In the genomic region with DNA sequence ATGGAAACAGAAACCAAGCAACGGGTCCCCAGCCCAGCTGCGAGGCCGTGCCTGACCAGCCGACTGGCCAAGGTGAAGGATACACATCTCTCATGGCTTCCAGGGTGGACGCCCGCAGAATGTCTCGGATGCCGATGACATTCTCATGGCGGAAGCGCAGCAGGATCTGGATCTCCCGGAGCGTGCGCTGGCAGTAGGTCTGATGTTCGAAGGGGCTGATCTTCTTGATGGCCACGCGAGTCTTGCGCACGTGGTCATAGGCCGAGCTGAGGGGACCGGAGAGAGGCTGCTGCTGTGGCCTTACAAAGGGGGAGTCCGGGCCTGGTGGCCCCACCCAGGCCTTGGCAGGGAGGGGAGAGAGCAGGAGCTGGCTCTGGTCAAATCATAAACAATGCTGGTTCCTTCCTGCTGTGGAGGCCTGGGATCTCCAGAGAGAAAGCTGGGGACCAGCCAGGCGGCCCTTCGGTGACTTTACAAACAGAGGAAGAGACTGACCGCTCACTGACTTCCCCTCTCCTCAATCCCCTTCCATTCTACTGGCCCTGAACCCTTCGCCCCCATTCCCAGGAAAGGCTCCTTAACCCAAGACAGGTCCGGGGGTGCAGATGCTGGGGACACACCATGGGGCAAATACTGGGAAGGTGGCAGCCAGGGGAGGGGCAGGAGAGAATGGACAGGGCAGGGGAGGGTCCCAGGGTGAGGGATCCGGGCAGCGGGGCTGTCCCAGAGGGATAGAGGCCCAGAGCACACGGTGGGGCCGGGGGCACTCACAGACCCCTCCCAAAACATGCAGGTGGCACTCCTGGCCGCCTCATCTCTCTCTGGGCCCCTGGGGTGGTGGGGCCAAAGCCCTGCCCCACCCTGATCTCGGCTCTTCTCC, we compare ENCODE assay signal across 1 cellular context.
TF ChIP-seq lines count a peak whose summit lies in the region.

No MANE protein-coding gene starts in this region.

TF ChIP-seq in HepG2, 621 proteins besides CTCF, POLR2A, EP300 and RAD21 (continued from another document and continues in another):
- TF ChIP-seq, protein P1, sequence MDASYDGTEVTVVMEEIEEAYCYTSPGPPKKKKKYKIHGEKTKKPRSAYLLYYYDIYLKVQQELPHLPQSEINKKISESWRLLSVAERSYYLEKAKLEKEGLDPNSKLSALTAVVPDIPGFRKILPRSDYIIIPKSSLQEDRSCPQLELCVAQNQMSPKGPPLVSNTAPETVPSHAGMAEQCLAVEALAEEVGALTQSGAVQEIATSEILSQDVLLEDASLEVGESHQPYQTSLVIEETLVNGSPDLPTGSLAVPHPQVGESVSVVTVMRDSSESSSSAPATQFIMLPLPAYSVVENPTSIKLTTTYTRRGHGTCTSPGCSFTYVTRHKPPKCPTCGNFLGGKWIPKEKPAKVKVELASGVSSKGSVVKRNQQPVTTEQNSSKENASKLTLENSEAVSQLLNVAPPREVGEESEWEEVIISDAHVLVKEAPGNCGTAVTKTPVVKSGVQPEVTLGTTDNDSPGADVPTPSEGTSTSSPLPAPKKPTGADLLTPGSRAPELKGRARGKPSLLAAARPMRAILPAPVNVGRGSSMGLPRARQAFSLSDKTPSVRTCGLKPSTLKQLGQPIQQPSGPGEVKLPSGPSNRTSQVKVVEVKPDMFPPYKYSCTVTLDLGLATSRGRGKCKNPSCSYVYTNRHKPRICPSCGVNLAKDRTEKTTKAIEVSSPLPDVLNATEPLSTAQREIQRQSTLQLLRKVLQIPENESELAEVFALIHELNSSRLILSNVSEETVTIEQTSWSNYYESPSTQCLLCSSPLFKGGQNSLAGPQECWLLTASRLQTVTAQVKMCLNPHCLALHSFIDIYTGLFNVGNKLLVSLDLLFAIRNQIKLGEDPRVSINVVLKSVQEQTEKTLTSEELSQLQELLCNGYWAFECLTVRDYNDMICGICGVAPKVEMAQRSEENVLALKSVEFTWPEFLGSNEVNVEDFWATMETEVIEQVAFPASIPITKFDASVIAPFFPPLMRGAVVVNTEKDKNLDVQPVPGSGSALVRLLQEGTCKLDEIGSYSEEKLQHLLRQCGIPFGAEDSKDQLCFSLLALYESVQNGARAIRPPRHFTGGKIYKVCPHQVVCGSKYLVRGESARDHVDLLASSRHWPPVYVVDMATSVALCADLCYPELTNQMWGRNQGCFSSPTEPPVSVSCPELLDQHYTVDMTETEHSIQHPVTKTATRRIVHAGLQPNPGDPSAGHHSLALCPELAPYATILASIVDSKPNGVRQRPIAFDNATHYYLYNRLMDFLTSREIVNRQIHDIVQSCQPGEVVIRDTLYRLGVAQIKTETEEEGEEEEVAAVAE (CRISPR knock-in tag; IDR thresholded peaks at IDR 0.05; ENCODE audit: borderline replicate concordance): no peak
- TF ChIP-seq, protein P2, sequence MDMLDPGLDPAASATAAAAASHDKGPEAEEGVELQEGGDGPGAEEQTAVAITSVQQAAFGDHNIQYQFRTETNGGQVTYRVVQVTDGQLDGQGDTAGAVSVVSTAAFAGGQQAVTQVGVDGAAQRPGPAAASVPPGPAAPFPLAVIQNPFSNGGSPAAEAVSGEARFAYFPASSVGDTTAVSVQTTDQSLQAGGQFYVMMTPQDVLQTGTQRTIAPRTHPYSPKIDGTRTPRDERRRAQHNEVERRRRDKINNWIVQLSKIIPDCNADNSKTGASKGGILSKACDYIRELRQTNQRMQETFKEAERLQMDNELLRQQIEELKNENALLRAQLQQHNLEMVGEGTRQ (IDR thresholded peaks at IDR 0.05; ENCODE audit: low read depth, low read length): no peak
- TF ChIP-seq, protein P2 (CRISPR knock-in tag; IDR thresholded peaks at IDR 0.05; ENCODE audit: borderline replicate concordance): no peak; the same call in 1 of the 2 replicates
- TF ChIP-seq ZNF296 (CRISPR knock-in tag; conservative IDR thresholded peaks at IDR 0.05): no peak
- no peak for TF ChIP-seq ZNF317 (CRISPR knock-in tag; IDR thresholded peaks at IDR 0.05)
- no peak for TF ChIP-seq FOXA1 (IDR thresholded peaks at IDR 0.05)
- TF ChIP-seq FOXA1 (CRISPR knock-in tag; IDR thresholded peaks at IDR 0.05): no peak
- TF ChIP-seq, protein P3, sequence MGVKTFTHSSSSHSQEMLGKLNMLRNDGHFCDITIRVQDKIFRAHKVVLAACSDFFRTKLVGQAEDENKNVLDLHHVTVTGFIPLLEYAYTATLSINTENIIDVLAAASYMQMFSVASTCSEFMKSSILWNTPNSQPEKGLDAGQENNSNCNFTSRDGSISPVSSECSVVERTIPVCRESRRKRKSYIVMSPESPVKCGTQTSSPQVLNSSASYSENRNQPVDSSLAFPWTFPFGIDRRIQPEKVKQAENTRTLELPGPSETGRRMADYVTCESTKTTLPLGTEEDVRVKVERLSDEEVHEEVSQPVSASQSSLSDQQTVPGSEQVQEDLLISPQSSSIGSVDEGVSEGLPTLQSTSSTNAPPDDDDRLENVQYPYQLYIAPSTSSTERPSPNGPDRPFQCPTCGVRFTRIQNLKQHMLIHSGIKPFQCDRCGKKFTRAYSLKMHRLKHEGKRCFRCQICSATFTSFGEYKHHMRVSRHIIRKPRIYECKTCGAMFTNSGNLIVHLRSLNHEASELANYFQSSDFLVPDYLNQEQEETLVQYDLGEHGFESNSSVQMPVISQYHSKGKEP (CRISPR knock-in tag; IDR thresholded peaks at IDR 0.05): no peak
- no peak for TF ChIP-seq RAD51 (IDR thresholded peaks at IDR 0.05; ENCODE audit: borderline replicate concordance)
- TF ChIP-seq GPN1 (CRISPR knock-in tag; IDR thresholded peaks at IDR 0.05; ENCODE audit: borderline replicate concordance): no peak
- TF ChIP-seq, protein P4, sequence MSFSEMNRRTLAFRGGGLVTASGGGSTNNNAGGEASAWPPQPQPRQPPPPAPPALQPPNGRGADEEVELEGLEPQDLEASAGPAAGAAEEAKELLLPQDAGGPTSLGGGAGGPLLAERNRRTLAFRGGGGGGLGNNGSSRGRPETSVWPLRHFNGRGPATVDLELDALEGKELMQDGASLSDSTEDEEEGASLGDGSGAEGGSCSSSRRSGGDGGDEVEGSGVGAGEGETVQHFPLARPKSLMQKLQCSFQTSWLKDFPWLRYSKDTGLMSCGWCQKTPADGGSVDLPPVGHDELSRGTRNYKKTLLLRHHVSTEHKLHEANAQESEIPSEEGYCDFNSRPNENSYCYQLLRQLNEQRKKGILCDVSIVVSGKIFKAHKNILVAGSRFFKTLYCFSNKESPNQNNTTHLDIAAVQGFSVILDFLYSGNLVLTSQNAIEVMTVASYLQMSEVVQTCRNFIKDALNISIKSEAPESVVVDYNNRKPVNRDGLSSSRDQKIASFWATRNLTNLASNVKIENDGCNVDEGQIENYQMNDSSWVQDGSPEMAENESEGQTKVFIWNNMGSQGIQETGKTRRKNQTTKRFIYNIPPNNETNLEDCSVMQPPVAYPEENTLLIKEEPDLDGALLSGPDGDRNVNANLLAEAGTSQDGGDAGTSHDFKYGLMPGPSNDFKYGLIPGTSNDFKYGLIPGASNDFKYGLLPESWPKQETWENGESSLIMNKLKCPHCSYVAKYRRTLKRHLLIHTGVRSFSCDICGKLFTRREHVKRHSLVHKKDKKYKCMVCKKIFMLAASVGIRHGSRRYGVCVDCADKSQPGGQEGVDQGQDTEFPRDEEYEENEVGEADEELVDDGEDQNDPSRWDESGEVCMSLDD (CRISPR knock-in tag; IDR thresholded peaks at IDR 0.05; ENCODE audit: borderline replicate concordance): no peak
- TF ChIP-seq, protein P5, sequence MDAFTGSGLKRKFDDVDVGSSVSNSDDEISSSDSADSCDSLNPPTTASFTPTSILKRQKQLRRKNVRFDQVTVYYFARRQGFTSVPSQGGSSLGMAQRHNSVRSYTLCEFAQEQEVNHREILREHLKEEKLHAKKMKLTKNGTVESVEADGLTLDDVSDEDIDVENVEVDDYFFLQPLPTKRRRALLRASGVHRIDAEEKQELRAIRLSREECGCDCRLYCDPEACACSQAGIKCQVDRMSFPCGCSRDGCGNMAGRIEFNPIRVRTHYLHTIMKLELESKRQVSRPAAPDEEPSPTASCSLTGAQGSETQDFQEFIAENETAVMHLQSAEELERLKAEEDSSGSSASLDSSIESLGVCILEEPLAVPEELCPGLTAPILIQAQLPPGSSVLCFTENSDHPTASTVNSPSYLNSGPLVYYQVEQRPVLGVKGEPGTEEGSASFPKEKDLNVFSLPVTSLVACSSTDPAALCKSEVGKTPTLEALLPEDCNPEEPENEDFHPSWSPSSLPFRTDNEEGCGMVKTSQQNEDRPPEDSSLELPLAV (CRISPR knock-in tag; conservative IDR thresholded peaks at IDR 0.05; ENCODE audit: low read depth): no peak
- peak; percentile 88; the same call in 1 of the 2 replicates for TF ChIP-seq ZBTB38 (CRISPR knock-in tag; IDR thresholded peaks at IDR 0.05)
- no peak for TF ChIP-seq KLF9 (CRISPR knock-in tag; IDR thresholded peaks at IDR 0.05; ENCODE audit: low read depth)
- TF ChIP-seq, protein P6, sequence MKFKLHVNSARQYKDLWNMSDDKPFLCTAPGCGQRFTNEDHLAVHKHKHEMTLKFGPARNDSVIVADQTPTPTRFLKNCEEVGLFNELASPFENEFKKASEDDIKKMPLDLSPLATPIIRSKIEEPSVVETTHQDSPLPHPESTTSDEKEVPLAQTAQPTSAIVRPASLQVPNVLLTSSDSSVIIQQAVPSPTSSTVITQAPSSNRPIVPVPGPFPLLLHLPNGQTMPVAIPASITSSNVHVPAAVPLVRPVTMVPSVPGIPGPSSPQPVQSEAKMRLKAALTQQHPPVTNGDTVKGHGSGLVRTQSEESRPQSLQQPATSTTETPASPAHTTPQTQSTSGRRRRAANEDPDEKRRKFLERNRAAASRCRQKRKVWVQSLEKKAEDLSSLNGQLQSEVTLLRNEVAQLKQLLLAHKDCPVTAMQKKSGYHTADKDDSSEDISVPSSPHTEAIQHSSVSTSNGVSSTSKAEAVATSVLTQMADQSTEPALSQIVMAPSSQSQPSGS (CRISPR knock-in tag; IDR thresholded peaks at IDR 0.05): no peak
- TF ChIP-seq, protein P7, sequence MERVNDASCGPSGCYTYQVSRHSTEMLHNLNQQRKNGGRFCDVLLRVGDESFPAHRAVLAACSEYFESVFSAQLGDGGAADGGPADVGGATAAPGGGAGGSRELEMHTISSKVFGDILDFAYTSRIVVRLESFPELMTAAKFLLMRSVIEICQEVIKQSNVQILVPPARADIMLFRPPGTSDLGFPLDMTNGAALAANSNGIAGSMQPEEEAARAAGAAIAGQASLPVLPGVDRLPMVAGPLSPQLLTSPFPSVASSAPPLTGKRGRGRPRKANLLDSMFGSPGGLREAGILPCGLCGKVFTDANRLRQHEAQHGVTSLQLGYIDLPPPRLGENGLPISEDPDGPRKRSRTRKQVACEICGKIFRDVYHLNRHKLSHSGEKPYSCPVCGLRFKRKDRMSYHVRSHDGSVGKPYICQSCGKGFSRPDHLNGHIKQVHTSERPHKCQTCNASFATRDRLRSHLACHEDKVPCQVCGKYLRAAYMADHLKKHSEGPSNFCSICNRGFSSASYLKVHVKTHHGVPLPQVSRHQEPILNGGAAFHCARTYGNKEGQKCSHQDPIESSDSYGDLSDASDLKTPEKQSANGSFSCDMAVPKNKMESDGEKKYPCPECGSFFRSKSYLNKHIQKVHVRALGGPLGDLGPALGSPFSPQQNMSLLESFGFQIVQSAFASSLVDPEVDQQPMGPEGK (CRISPR knock-in tag; IDR thresholded peaks at IDR 0.05): peak; percentile 21; the same call in 1 of the 2 replicates
- no peak for TF ChIP-seq ZNF790 (CRISPR knock-in tag; IDR thresholded peaks at IDR 0.05; ENCODE audit: borderline replicate concordance)
- TF ChIP-seq SAP130 (CRISPR knock-in tag; IDR thresholded peaks at IDR 0.05; ENCODE audit: low read depth): peak; percentile 8; the same call in 1 of the 2 replicates
- TF ChIP-seq ZNF605 (CRISPR knock-in tag; IDR thresholded peaks at IDR 0.05): 0 out of 2 replicates have a peak, but pooled peaks have one; percentile 40
- no peak for TF ChIP-seq ZNF501 (CRISPR knock-in tag; IDR thresholded peaks at IDR 0.05)
- TF ChIP-seq, protein P8, sequence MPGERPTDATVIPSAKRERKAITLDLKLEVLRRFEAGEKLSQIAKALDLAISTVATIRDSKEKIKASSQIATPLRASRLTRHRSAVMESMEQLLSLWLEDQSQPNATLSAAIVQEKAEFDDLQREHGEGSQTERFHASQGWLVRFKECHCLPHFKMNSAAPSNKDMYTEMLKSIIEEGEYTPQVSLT (CRISPR knock-in tag; IDR thresholded peaks at IDR 0.05; ENCODE audit: borderline replicate concordance, low read depth): no peak
- TF ChIP-seq, protein P9, sequence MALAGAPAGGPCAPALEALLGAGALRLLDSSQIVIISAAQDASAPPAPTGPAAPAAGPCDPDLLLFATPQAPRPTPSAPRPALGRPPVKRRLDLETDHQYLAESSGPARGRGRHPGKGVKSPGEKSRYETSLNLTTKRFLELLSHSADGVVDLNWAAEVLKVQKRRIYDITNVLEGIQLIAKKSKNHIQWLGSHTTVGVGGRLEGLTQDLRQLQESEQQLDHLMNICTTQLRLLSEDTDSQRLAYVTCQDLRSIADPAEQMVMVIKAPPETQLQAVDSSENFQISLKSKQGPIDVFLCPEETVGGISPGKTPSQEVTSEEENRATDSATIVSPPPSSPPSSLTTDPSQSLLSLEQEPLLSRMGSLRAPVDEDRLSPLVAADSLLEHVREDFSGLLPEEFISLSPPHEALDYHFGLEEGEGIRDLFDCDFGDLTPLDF (CRISPR knock-in tag; IDR thresholded peaks at IDR 0.05): no peak
- TF ChIP-seq, protein P10, sequence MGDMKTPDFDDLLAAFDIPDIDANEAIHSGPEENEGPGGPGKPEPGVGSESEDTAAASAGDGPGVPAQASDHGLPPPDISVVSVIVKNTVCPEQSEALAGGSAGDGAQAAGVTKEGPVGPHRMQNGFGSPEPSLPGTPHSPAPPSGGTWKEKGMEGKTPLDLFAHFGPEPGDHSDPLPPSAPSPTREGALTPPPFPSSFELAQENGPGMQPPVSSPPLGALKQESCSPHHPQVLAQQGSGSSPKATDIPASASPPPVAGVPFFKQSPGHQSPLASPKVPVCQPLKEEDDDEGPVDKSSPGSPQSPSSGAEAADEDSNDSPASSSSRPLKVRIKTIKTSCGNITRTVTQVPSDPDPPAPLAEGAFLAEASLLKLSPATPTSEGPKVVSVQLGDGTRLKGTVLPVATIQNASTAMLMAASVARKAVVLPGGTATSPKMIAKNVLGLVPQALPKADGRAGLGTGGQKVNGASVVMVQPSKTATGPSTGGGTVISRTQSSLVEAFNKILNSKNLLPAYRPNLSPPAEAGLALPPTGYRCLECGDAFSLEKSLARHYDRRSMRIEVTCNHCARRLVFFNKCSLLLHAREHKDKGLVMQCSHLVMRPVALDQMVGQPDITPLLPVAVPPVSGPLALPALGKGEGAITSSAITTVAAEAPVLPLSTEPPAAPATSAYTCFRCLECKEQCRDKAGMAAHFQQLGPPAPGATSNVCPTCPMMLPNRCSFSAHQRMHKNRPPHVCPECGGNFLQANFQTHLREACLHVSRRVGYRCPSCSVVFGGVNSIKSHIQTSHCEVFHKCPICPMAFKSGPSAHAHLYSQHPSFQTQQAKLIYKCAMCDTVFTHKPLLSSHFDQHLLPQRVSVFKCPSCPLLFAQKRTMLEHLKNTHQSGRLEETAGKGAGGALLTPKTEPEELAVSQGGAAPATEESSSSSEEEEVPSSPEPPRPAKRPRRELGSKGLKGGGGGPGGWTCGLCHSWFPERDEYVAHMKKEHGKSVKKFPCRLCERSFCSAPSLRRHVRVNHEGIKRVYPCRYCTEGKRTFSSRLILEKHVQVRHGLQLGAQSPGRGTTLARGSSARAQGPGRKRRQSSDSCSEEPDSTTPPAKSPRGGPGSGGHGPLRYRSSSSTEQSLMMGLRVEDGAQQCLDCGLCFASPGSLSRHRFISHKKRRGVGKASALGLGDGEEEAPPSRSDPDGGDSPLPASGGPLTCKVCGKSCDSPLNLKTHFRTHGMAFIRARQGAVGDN (CRISPR knock-in tag; IDR thresholded peaks at IDR 0.05): peak; percentile 62
- no peak for TF ChIP-seq THYN1 (CRISPR knock-in tag; IDR thresholded peaks at IDR 0.05; ENCODE audit: borderline replicate concordance, low read depth)
- TF ChIP-seq HOXA3 (CRISPR knock-in tag; IDR thresholded peaks at IDR 0.05): peak; percentile 31; the same call in 1 of the 2 replicates
